In the genomic region with DNA sequence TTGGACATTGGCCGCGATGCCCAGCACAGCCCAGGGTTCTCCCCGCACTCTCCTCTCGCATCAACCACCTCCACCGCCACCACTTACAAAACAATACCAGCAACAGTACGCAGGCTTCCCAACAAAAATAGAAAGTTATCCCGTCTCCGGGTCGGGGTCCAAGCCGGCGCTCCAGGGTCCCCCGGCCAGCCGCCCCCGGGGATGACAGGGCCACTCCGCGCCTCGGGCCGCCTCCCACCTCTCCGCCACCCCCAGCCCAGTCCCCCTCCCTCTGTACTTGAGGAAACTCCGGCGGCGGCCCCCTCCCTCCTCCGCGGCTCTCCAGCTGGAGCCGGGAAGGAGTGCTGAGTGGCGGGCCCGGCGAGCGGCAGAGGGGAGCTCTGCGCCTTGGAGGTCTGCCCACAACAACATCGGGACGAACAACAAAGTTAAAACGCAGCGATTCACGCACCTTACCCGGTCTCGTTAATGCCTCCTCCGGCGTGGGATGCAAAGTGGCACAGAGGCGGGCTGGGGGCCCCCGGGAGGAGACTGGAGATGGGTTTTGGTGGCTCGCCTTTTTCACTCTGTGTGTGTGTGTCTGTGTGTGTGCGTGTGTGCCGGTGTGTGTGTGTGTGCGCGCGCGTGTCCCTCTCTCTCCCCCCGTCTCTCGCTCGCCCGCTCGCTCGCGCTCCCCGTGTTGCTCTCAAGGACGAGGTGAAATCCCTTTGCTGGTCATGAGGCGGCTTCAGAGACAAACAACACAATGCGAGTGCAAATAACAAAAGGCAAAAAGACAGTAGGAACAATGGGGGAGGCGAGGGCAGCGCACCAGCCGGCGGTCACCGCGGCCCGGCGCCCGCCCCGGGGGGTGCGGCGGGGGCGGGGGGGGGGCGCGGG, we compare ENCODE assay signal across 8 cellular contexts.
A peak's percentile ranks its signal among the peaks of the same experiment; 100 is the strongest.
DNase-seq lines count a peak whose midpoint lies in the region; ATAC-seq and TF ChIP-seq lines count a peak whose summit lies in the region.

No MANE protein-coding gene starts in this region.

- TF ChIP-seq CTCF in HL-60 (IDR thresholded peaks at IDR 0.05; ENCODE audit: insufficient read depth, low read length) = no peak
- no peak for TF ChIP-seq CTCF in mesothelial cell of epicardium (IDR thresholded peaks at IDR 0.05; ENCODE audit: unreplicated experiment)

- H3K9me3 Mint-ChIP-seq in T-helper 1 cell treated with Interleukin-12 subunit alpha and Interleukin-12 subunit beta and Interleukin-4 antibody, amounts not matched to agents 30 μg/mL and 1 μg/mL, for 36 hours = no peaks in the 10 kb centered on the region
- no peaks in the 10 kb centered on the region for H3K9me3 Mint-ChIP-seq in mesothelial cell of epicardium

- peaks cover 13% of the 10 kb centered on the region for H3K4me1 Mint-ChIP-seq in T-helper 1 cell treated with Interleukin-12 subunit alpha and Interleukin-12 subunit beta and Interleukin-4 antibody, amounts not matched to agents 30 μg/mL and 1 μg/mL, for 36 hours (ENCODE audit: low read depth)
- peaks cover 38% of the 10 kb centered on the region for H3K4me1 Mint-ChIP-seq in mesothelial cell of epicardium

- H3K27ac Mint-ChIP-seq in T-helper 1 cell treated with Interleukin-12 subunit alpha and Interleukin-12 subunit beta and Interleukin-4 antibody, amounts not matched to agents 30 μg/mL and 1 μg/mL, for 36 hours = peak overlapping the region; percentile 71
- H3K27ac Mint-ChIP-seq in mesothelial cell of epicardium = peak overlapping the region; percentile 88

- peaks cover 53% of the 10 kb centered on the region for H3K27me3 ChIP-seq in HL-60 (ENCODE audit: insufficient read depth, poor library complexity, severe bottlenecking)
- H3K27me3 ChIP-seq in thymus (ENCODE audit: control insufficient read depth, insufficient read depth) = no peaks in the 10 kb centered on the region

- H3K4me1 ChIP-seq in thymus (ENCODE audit: control insufficient read depth, insufficient read depth, low read length) = no peaks in the 10 kb centered on the region

- peaks cover 74% of the 10 kb centered on the region for H3K27me3 Mint-ChIP-seq in T-helper 1 cell treated with Interleukin-12 subunit alpha and Interleukin-12 subunit beta and Interleukin-4 antibody, amounts not matched to agents 30 μg/mL and 1 μg/mL, for 36 hours (ENCODE audit: low read depth)
- peaks cover 25% of the 10 kb centered on the region for H3K27me3 Mint-ChIP-seq in mesothelial cell of epicardium (ENCODE audit: low read depth)

- no peak overlapping the region for H3K27ac ChIP-seq in HL-60 (replicated peaks)
- peak overlapping the region; percentile 2 for H3K27ac ChIP-seq in thymus (ENCODE audit: low read depth)

- H3K4me3 Mint-ChIP-seq in T-helper 1 cell treated with Interleukin-12 subunit alpha and Interleukin-12 subunit beta and Interleukin-4 antibody, amounts not matched to agents 30 μg/mL and 1 μg/mL, for 36 hours = peak overlapping the region; percentile 94
- H3K4me3 Mint-ChIP-seq in mesothelial cell of epicardium = peak overlapping the region; percentile 92

- no peaks in the 10 kb centered on the region for H3K36me3 ChIP-seq in thymus (ENCODE audit: control insufficient read depth, insufficient read depth)

- under 1% methylated on average over 72 of the region's 74 CpGs for WGBS in thymus

- H3K4me3 ChIP-seq in HL-60 (replicated peaks; ENCODE audit: insufficient read depth, low read length) (peak overlapping the region; percentile 46), thymus (ENCODE audit: low read length) (peak overlapping the region; percentile 68)

- no peaks in the 10 kb centered on the region for H3K9me3 ChIP-seq in thymus (ENCODE audit: control insufficient read depth)

- DNase-seq in DMS53 (lab: John Stamatoyannopoulos, UW) (peak; percentile 98), HL-60 (ENCODE audit: low read depth in 1 of 2, low spot score in 1 of 2) (no peak), epidermal melanocyte (ENCODE audit: insufficient read length, low spot score) (peak; percentile 44), mesothelial cell of epicardium (ENCODE audit: low spot score in 2 of 2, unreplicated experiment in 2 of 2) (peak; percentile 50 to 75)

- no peaks in the 10 kb centered on the region for H3K36me3 Mint-ChIP-seq in T-helper 1 cell treated with Interleukin-12 subunit alpha and Interleukin-12 subunit beta and Interleukin-4 antibody, amounts not matched to agents 30 μg/mL and 1 μg/mL, for 36 hours (ENCODE audit: low read depth)
- no peaks in the 10 kb centered on the region for H3K36me3 Mint-ChIP-seq in mesothelial cell of epicardium

- ATAC-seq in HG03521 (IDR thresholded peaks at IDR 0.05; ENCODE audit: unreplicated experiment) = no peak
- ATAC-seq in GM18520 (IDR thresholded peaks at IDR 0.05; ENCODE audit: unreplicated experiment) = no peak

Comparison
In these comparisons a context has a peak if more than half of its experiments do, and no peak if none do; other contexts are left out.
1. DNase-seq: peak in DMS53 (single experiment), epidermal melanocyte (single experiment) and mesothelial cell of epicardium (2 of 2); none in HL-60 (0 of 2).